In the genomic region with DNA sequence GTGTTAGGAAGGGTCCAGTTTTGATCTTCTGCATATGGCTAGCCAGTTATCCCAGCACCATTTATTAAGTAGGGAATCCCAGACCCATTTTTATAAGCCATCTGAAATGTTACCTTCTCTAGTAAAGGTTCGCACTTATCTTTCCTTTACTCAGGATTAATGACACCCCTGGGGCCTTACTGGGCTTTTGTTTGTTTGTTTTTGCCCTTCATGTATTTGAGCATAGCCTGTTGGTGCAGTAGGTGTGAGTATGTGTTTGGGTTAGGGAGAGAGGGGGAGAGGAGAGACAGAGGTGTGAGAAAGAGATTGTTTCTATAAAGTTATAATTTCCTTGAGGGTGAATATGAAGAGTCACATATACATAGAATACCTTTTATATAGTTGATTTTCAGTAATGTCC, we compare ENCODE assay signal across 22 cellular contexts.
"Had no signal": no experiment of that assay in that cellular context is flagged by ENCODE, and none has a peak within 500 bp of the region (broad histone marks: within the 10 kb centered on the region; RNA-seq: fewer than 3 reads in every experiment).

No MANE protein-coding gene starts in this region.

- DNase-seq: activated CD4-positive, alpha-beta T cell treated with anti-CD3 and anti-CD28 coated beads for 4 hours; activated CD8-positive, alpha-beta T cell treated with anti-CD3 and anti-CD28 coated beads for 36 hours; activated effector memory CD4-positive, alpha-beta T cell treated with Interleukin-2 at 50 U/mL for 16 hours; activated T-cell treated with anti-CD3 and anti-CD28 coated beads, Interleukin-2, amount 50 U/mL, for 4 hours; adrenal gland; dorsolateral prefrontal cortex; left colon; mucosa of descending colon; naive thymus-derived CD4-positive, alpha-beta T cell; nucleus accumbens; posterior cingulate gyrus; stimulated activated CD4-positive, alpha-beta T cell treated with anti-CD3 and anti-CD28 coated beads, Interleukin-15, amount 100 ng/mL, for 24 hours; stimulated activated CD4-positive, alpha-beta T cell treated with anti-CD3 and anti-CD28 coated beads, Interleukin-4, amount 100 ng/mL, for 1 hour; stimulated activated naive B cell treated with anti-CD40 and anti-IgM and Interleukin-4, amounts not matched to agents 10 μg/mL and 1 μg/mL and 100 μg/mL, for 72 hours; T-helper 17 cell; transverse colon had no signal

- ATAC-seq: activated CD8-positive, alpha-beta T cell treated with anti-CD3 and anti-CD28 coated beads for 36 hours; activated T-cell treated with anti-CD3 and anti-CD28 coated beads, Interleukin-2, amount 50 U/mL, for 4 hours; gastroesophageal sphincter; left colon; mucosa of descending colon; naive thymus-derived CD4-positive, alpha-beta T cell; stimulated activated naive B cell treated with anti-CD40 and anti-IgM and Interleukin-4, amounts not matched to agents 10 μg/mL and 1 μg/mL and 100 μg/mL, for 72 hours; T-helper 17 cell; WTC11 had no signal

- H3K4me1 ChIP-seq: adrenal gland, transverse colon had no signal

- H3K4me1 Mint-ChIP-seq: activated naive CD4-positive, alpha-beta T cell treated with anti-CD3 and anti-CD28 coated beads, Interleukin-2, amount 50 U/mL, for 24 hours; T-helper 17 cell had no signal

- H3K27me3 Mint-ChIP-seq: activated CD8-positive, alpha-beta T cell treated with anti-CD3 and anti-CD28 coated beads for 36 hours; activated naive CD4-positive, alpha-beta T cell treated with anti-CD3 and anti-CD28 coated beads, Interleukin-2, amount 50 U/mL, for 24 hours had no signal

- H3K36me3 Mint-ChIP-seq: stimulated activated naive B cell treated with anti-CD40 and anti-IgM and Interleukin-4, amounts not matched to agents 10 μg/mL and 1 μg/mL and 100 μg/mL, for 72 hours had no signal

- H3K27ac ChIP-seq: skin epidermis, transverse colon had no signal

- H3K36me3 ChIP-seq: adrenal gland, cardiac muscle cell, gastroesophageal sphincter, right atrium auricular region, transverse colon had no signal

- H3K9me3 Mint-ChIP-seq: activated naive CD4-positive, alpha-beta T cell treated with anti-CD3 and anti-CD28 coated beads, Interleukin-2, amount 50 U/mL, for 24 hours had no signal

- H3K4me3 Mint-ChIP-seq: activated CD8-positive, alpha-beta T cell treated with anti-CD3 and anti-CD28 coated beads for 36 hours; activated naive CD4-positive, alpha-beta T cell treated with anti-CD3 and anti-CD28 coated beads, Interleukin-2, amount 50 U/mL, for 24 hours; activated T-cell treated with anti-CD3 and anti-CD28 coated beads, Interleukin-2, amount 50 U/mL, for 4 hours; naive thymus-derived CD4-positive, alpha-beta T cell; stimulated activated naive B cell treated with anti-CD40 and anti-IgM and Interleukin-4, amounts not matched to agents 10 μg/mL and 1 μg/mL and 100 μg/mL, for 72 hours; T-helper 17 cell; WTC11 had no signal

- H3K27ac Mint-ChIP-seq: activated CD8-positive, alpha-beta T cell treated with anti-CD3 and anti-CD28 coated beads for 36 hours; activated naive CD4-positive, alpha-beta T cell treated with anti-CD3 and anti-CD28 coated beads, Interleukin-2, amount 50 U/mL, for 24 hours; naive thymus-derived CD4-positive, alpha-beta T cell; stimulated activated naive B cell treated with anti-CD40 and anti-IgM and Interleukin-4, amounts not matched to agents 10 μg/mL and 1 μg/mL and 100 μg/mL, for 72 hours; T-helper 17 cell; WTC11 had no signal

- H3K9me3 ChIP-seq: adrenal gland had no signal

- H3K4me3 ChIP-seq: adrenal gland, cardiac muscle cell, gastroesophageal sphincter, mucosa of descending colon, right atrium auricular region, skin epidermis, transverse colon had no signal
